In genomic region chr14:104685216-104685997, GRCh38 we compare ENCODE assay signal across 15 cellular contexts. TPM values are rescaled to one million over a fixed set of nuclear protein-coding genes. Genes with fewer than 3 reads are reported as not detected.
A peak's percentile ranks its signal among the peaks of the same experiment; 100 is the strongest.
DNase-seq lines count a peak whose midpoint lies in the region; ATAC-seq, FAIRE-seq and TF ChIP-seq lines count a peak whose summit lies in the region.
"Had no signal": no experiment of that assay in that cellular context is flagged by ENCODE, and none has a peak within 500 bp of the region (broad histone marks: within the 10 kb centered on the region; RNA-seq: fewer than 3 reads in every experiment).

No MANE protein-coding gene starts in this region.

- intact Hi-C loops in cardiac septum (cut with DNase I) = no loop called here

- H3K9me3 ChIP-seq in endodermal cell (ENCODE audit: control insufficient read depth, low read length) = no peaks in the 10 kb centered on the region
- H3K9me3 ChIP-seq: colonic mucosa, vagina had no signal

- H3K9ac ChIP-seq in endodermal cell (ENCODE audit: extremely low read depth, low read length, poor library complexity, severe bottlenecking) = no peak overlapping the region

- no peaks in the 10 kb centered on the region for H3K27me3 ChIP-seq in endodermal cell (ENCODE audit: control insufficient read depth, insufficient read depth, low read length, poor library complexity, severe bottlenecking)
- H3K27me3 ChIP-seq: colonic mucosa, vagina had no signal

- FAIRE-seq in RCC 7860 (lab: Jason Lieb, UNC) = no peak

- no peak overlapping the region for H3K27ac Mint-ChIP-seq in endodermal cell
- H3K27ac Mint-ChIP-seq: CD14-positive monocyte, immature natural killer cell had no signal

- peak; percentile 52 for DNase-seq in 8988T
- DNase-seq in ELF-1 (ENCODE audit: low read depth, low spot score) = peak; percentile 66
- DNase-seq in RWPE1 (ENCODE audit: low spot score) = no peak
- peak; percentile 73 for DNase-seq in endodermal cell
- no peak for DNase-seq in NCI-H187 (lab: John Stamatoyannopoulos, UW)
- DNase-seq in RCC 7860 (ENCODE audit: low spot score) = no peak
- DNase-seq in cardiac septum (ENCODE audit: low spot score) = no peak
- DNase-seq: colonic mucosa, immature natural killer cell, NCI-H2171, PC-9 had no signal

- no peak for ATAC-seq in GM18502 (IDR thresholded peaks at IDR 0.05; ENCODE audit: poor library complexity, unreplicated experiment)

- peaks cover 17% of the 10 kb centered on the region for H3K4me1 ChIP-seq in endodermal cell (ENCODE audit: control insufficient read depth, insufficient read depth, low read length)

- CTCF ChIA-PET in RWPE1 (lab: Yijun Ruan, JAX) = no interaction called here

- TF ChIP-seq CTCF in RWPE1 (conservative IDR thresholded peaks at IDR 0.05; ENCODE audit: low read depth) = no peak
- TF ChIP-seq CTCF in endodermal cell (conservative IDR thresholded peaks at IDR 0.05) = peak; percentile 41

- H3K36me3 Mint-ChIP-seq in endodermal cell (ENCODE audit: low read depth) = no peaks in the 10 kb centered on the region
- H3K36me3 Mint-ChIP-seq: CD14-positive monocyte, immature natural killer cell had no signal

- POLR2A ChIA-PET in RWPE1 (lab: Yijun Ruan, JAX; ENCODE audit: low non-redundant PET) = interaction anchor here (0.5 kb wide), 1 partner anchor 11 kb away, joined by 4 read pairs; no protein-coding TSS in a partner anchor

- H3K27me3 Mint-ChIP-seq in endodermal cell (ENCODE audit: insufficient read depth) = no peaks in the 10 kb centered on the region

- peaks cover 7% of the 10 kb centered on the region for H3K9me3 Mint-ChIP-seq in endodermal cell
- H3K9me3 Mint-ChIP-seq: immature natural killer cell had no signal

- no peaks in the 10 kb centered on the region for H3K36me3 ChIP-seq in endodermal cell (ENCODE audit: control insufficient read depth, insufficient read depth, low read length)
- H3K36me3 ChIP-seq: colonic mucosa, vagina had no signal

- no peak overlapping the region for H3K4me3 Mint-ChIP-seq in endodermal cell

- peaks cover 39% of the 10 kb centered on the region for H3K4me1 Mint-ChIP-seq in endodermal cell

- WGBS in endodermal cell (ENCODE audit: insufficient coverage in 1 of 2, insufficient read length in 1 of 2), 2 experiments = 84 to 92% methylated on average over 2 to 4 of the region's 4 CpGs

- H3K4me3 ChIP-seq in endodermal cell (ENCODE audit: low read length) = no peak overlapping the region
- H3K4me3 ChIP-seq: colonic mucosa, PC-9, vagina had no signal

- H3K27ac ChIP-seq in RWPE1 (peak overlapping the region; percentile 99), endodermal cell (ENCODE audit: low read depth, low read length) (no peak overlapping the region)
- H3K27ac ChIP-seq: colonic mucosa, PC-9, vagina, VCaP had no signal

RNA-seq across cellular contexts. Expression of gene INF2, which starts 4.0 kb away (rescaled TPM):
- 100 to 1,000 TPM in 1 of 2 donors, 10 to 100 TPM in 1; 99.7 to 114 TPM for total RNA-seq in endodermal cell
- 35.2 TPM for polyA plus RNA-seq in endodermal cell (2013, experiment 1 of 2)
- polyA plus RNA-seq in endodermal cell (2013, experiment 2 of 2) = 35.8 TPM
- total RNA-seq in cardiac septum = 41.2 TPM

RNA-seq across cellular contexts. Expression of gene ADSS1, which starts 38.6 kb away (rescaled TPM):
- 10 to 100 TPM; 15.8 to 31.0 TPM for total RNA-seq in endodermal cell
- polyA plus RNA-seq in endodermal cell (2013, experiment 1 of 2) = 16.1 TPM
- 14.1 TPM for polyA plus RNA-seq in endodermal cell (2013, experiment 2 of 2)
- total RNA-seq in cardiac septum = 114 TPM

Comparison
In these comparisons a context has a peak if more than half of its experiments do, and no peak if none do; other contexts are left out.
1. DNase-seq: peak in 8988T (single experiment), ELF-1 (single experiment) and endodermal cell (single experiment); none in RWPE1 (single experiment), NCI-H187 (0 of 2), RCC 7860 (single experiment) and cardiac septum (single experiment).